ENCODE assay signal across 9 cellular contexts in the genomic region with DNA sequence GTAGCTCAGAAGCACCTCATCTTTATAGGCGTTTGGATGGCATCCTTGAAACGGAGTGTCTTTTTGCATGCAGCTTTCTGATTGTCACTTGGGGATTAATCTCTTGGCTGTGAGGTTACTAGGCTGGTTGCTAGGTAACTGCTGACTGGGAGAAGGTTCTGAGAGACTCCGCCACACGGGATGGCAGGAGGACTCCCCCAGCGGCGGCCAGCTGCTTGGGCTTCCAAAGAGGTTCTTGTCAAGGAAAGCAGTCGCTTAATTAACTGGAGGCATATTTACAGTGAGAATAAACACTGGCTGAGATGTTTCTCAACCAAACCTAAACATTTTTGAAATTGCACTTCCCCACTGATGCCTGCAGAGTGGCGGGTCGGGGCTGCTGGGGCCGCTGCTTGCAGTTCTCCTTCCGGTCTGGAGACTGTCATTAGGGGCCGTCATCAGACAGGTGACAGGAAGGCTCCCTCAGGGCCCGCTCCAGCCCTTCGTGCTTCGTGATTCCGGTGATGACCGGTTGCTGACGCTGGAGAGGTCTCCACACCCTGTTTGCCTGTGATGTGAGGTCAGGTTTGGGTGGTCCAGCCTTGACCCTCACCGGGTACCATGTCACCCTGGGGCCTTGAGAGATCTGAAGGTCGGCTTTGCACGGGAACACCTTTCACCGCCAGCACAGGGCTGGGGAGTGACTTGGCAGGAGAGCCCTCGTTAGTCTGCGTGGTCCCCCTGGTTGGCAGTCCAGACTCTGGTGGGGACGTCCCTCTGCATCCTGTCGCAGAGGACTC. TPM values are rescaled to one million over a fixed set of nuclear protein-coding genes. Genes with fewer than 3 reads are reported as not detected.
DNase-seq lines count a peak whose midpoint lies in the region; ATAC-seq and TF ChIP-seq lines count a peak whose summit lies in the region.
"Had no signal": no experiment of that assay in that cellular context is flagged by ENCODE, and none has a peak within 500 bp of the region (broad histone marks: within the 10 kb centered on the region; RNA-seq: fewer than 3 reads in every experiment).

No MANE protein-coding gene starts in this region.

- H3K9me3 Mint-ChIP-seq in WTC11 (peaks cover 8% of the 10 kb centered on the region), neural progenitor cell (peaks cover 4% of the 10 kb centered on the region)

- H4K20me1 ChIP-seq in neural progenitor cell (ENCODE audit: low read depth), result peaks cover 13% of the 10 kb centered on the region

- H2AFZ ChIP-seq in neural progenitor cell (replicated peaks), result no peak overlapping the region

- peaks cover 9% of the 10 kb centered on the region for H3K4me1 ChIP-seq in neural progenitor cell
- no peaks in the 10 kb centered on the region for H3K4me1 ChIP-seq in heart right ventricle
- no peaks in the 10 kb centered on the region for H3K4me1 ChIP-seq in prostate gland (replicated peaks)

- H3K27ac ChIP-seq in neural progenitor cell, result no peak overlapping the region
- no peak overlapping the region for H3K27ac ChIP-seq in heart right ventricle
- no peak overlapping the region for H3K27ac ChIP-seq in prostate gland

- intact Hi-C loops in heart right ventricle (cut with DNase I) (no loop called here), prostate gland (cut with DNase I) (no loop called here)

- H3K4me3 ChIP-seq in neural progenitor cell, result no peak overlapping the region
- no peak overlapping the region for H3K4me3 ChIP-seq in heart right ventricle
- H3K4me3 ChIP-seq in prostate gland, result no peak overlapping the region

- no peak overlapping the region for H3K4me3 Mint-ChIP-seq in WTC11
- H3K4me3 Mint-ChIP-seq in neural progenitor cell, result peak overlapping the region; percentile 30
- H3K4me3 Mint-ChIP-seq: nephron had no signal

- no peak for TF ChIP-seq CTCF in WTC11 (IDR thresholded peaks at IDR 0.05)
- peak; percentile 43 for TF ChIP-seq CTCF in neural progenitor cell (IDR thresholded peaks at IDR 0.05)
- no peak for TF ChIP-seq CTCF in heart right ventricle (IDR thresholded peaks at IDR 0.05)
- no peak for TF ChIP-seq CTCF in prostate gland (IDR thresholded peaks at IDR 0.05)

- H3K9me3 ChIP-seq in neural progenitor cell (ENCODE audit: low read depth) (no peaks in the 10 kb centered on the region), heart right ventricle (peaks cover 0 to 8% (median 0%) of the 10 kb centered on the region in 11 donors), prostate gland (no peaks in the 10 kb centered on the region)

- DNase-seq in WTC11 (ENCODE audit: low spot score) (peak; percentile 40), neural progenitor cell (ENCODE audit: low spot score) (peak; percentile 91), heart right ventricle (no peak), prostate gland (ENCODE audit: low spot score) (no peak)

- H3K27me3 ChIP-seq in neural progenitor cell (peaks cover 11% of the 10 kb centered on the region), heart right ventricle (peaks cover 0 to 69% (median 28%) of the 10 kb centered on the region in 7 donors), prostate gland (replicated peaks; ENCODE audit: insufficient read depth) (no peaks in the 10 kb centered on the region)

- no peaks in the 10 kb centered on the region for H3F3A ChIP-seq in neural progenitor cell (ENCODE audit: low read depth)

- POLR2A ChIA-PET in WTC11 (lab: Charles Lee), result no interaction called here

- H3K4me1 Mint-ChIP-seq in WTC11 (peaks cover 16% of the 10 kb centered on the region), neural progenitor cell (peaks cover 29% of the 10 kb centered on the region)

- peak overlapping the region; percentile 55 for H3K4me2 ChIP-seq in neural progenitor cell

- TF ChIP-seq POLR2A in prostate gland (IDR thresholded peaks at IDR 0.05), result no peak

- no peak overlapping the region for H3K9ac ChIP-seq in neural progenitor cell

- H3K36me3 ChIP-seq in neural progenitor cell (no peaks in the 10 kb centered on the region), heart right ventricle (no peaks in the 10 kb centered on the region), prostate gland (no peaks in the 10 kb centered on the region)

- H3K27ac Mint-ChIP-seq in WTC11 (no peak overlapping the region), neural progenitor cell (peak overlapping the region; percentile 46)
- H3K27ac Mint-ChIP-seq: nephron had no signal

- H3K36me3 Mint-ChIP-seq in WTC11, result peaks cover 15% of the 10 kb centered on the region
- H3K36me3 Mint-ChIP-seq in neural progenitor cell, result no peaks in the 10 kb centered on the region

- CTCF ChIA-PET in WTC11 (lab: Charles Lee), result interaction anchor here (0.6 to 3.5 kb wide), 7 partner anchors 7 to 68 kb away, joined by 3 to 27 read pairs (median 5); a partner anchor contains a TSS

- 17 to 19% methylated on average over 26 of the region's 26 CpGs for WGBS in heart right ventricle, 2 donors
- WGBS in prostate gland, result 61% methylated on average over 25 of the region's 26 CpGs

- H3K79me2 ChIP-seq in neural progenitor cell (ENCODE audit: low read depth), result no peaks in the 10 kb centered on the region

- ATAC-seq in GM18867 (IDR thresholded peaks at IDR 0.05; ENCODE audit: unreplicated experiment) (peak; percentile 55), HG03060 (IDR thresholded peaks at IDR 0.05; ENCODE audit: low read depth, unreplicated experiment) (peak; percentile 81), WTC11 (peak; percentile 43), HG03108 (IDR thresholded peaks at IDR 0.05; ENCODE audit: unreplicated experiment) (no peak), heart right ventricle (no peak), HG03039 (IDR thresholded peaks at IDR 0.05; ENCODE audit: unreplicated experiment) (no peak)

- H3K27me3 Mint-ChIP-seq in WTC11 (ENCODE audit: low read depth) (no peaks in the 10 kb centered on the region), neural progenitor cell (ENCODE audit: insufficient read depth, low read depth) (peaks cover 23% of the 10 kb centered on the region)

TF ChIP-seq in WTC11, 78 proteins besides CTCF, POLR2A, EP300 and RAD21 (continues in another document):
- TF ChIP-seq, protein P1, sequence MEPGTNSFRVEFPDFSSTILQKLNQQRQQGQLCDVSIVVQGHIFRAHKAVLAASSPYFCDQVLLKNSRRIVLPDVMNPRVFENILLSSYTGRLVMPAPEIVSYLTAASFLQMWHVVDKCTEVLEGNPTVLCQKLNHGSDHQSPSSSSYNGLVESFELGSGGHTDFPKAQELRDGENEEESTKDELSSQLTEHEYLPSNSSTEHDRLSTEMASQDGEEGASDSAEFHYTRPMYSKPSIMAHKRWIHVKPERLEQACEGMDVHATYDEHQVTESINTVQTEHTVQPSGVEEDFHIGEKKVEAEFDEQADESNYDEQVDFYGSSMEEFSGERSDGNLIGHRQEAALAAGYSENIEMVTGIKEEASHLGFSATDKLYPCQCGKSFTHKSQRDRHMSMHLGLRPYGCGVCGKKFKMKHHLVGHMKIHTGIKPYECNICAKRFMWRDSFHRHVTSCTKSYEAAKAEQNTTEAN (CRISPR knock-in tag; IDR thresholded peaks at IDR 0.05), result no peak
- TF ChIP-seq, protein P2, sequence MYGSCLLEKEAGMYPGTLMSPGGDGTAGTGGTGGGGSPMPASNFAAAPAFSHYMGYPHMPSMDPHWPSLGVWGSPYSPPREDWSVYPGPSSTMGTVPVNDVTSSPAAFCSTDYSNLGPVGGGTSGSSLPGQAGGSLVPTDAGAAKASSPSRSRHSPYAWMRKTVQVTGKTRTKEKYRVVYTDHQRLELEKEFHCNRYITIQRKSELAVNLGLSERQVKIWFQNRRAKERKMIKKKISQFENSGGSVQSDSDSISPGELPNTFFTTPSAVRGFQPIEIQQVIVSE (CRISPR knock-in tag; IDR thresholded peaks at IDR 0.05; ENCODE audit: borderline replicate concordance), result no peak
- no peak for TF ChIP-seq ZBTB21 (CRISPR knock-in tag; IDR thresholded peaks at IDR 0.05; ENCODE audit: borderline replicate concordance)
- TF ChIP-seq, protein P3, sequence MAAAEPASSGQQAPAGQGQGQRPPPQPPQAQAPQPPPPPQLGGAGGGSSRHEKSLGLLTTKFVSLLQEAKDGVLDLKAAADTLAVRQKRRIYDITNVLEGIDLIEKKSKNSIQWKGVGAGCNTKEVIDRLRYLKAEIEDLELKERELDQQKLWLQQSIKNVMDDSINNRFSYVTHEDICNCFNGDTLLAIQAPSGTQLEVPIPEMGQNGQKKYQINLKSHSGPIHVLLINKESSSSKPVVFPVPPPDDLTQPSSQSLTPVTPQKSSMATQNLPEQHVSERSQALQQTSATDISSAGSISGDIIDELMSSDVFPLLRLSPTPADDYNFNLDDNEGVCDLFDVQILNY (CRISPR knock-in tag; IDR thresholded peaks at IDR 0.05), result no peak
- TF ChIP-seq, protein P4, sequence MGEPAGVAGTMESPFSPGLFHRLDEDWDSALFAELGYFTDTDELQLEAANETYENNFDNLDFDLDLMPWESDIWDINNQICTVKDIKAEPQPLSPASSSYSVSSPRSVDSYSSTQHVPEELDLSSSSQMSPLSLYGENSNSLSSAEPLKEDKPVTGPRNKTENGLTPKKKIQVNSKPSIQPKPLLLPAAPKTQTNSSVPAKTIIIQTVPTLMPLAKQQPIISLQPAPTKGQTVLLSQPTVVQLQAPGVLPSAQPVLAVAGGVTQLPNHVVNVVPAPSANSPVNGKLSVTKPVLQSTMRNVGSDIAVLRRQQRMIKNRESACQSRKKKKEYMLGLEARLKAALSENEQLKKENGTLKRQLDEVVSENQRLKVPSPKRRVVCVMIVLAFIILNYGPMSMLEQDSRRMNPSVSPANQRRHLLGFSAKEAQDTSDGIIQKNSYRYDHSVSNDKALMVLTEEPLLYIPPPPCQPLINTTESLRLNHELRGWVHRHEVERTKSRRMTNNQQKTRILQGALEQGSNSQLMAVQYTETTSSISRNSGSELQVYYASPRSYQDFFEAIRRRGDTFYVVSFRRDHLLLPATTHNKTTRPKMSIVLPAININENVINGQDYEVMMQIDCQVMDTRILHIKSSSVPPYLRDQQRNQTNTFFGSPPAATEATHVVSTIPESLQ (CRISPR knock-in tag; IDR thresholded peaks at IDR 0.05), result no peak
- TF ChIP-seq, protein P5, sequence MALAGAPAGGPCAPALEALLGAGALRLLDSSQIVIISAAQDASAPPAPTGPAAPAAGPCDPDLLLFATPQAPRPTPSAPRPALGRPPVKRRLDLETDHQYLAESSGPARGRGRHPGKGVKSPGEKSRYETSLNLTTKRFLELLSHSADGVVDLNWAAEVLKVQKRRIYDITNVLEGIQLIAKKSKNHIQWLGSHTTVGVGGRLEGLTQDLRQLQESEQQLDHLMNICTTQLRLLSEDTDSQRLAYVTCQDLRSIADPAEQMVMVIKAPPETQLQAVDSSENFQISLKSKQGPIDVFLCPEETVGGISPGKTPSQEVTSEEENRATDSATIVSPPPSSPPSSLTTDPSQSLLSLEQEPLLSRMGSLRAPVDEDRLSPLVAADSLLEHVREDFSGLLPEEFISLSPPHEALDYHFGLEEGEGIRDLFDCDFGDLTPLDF (CRISPR knock-in tag; IDR thresholded peaks at IDR 0.05), result no peak
- TF ChIP-seq GRHL2 (CRISPR knock-in tag; IDR thresholded peaks at IDR 0.05; ENCODE audit: insufficient replicate concordance, severe bottlenecking), result no peak

RNA-seq across cellular contexts. Expression of a gene that starts 9.1 kb away (rescaled TPM):
- total RNA-seq in WTC11 (2021) (20.3 to 24.2 TPM (median 22.3 TPM) in 3 replicates), neural progenitor cell (ENCODE audit: low replicate concordance) (17.9 and 41.6 TPM in 2 replicates), heart right ventricle (10 to 100 TPM in 1 of 10 donors, 1 to 10 TPM in 9; 1.4 to 10.5 (median 4.1) TPM), prostate gland (10 to 100 TPM; 17.1 to 88.8 TPM)
- polyA plus RNA-seq in heart right ventricle, result 1 to 10 TPM; 1.5 to 1.6 TPM

Comparison
In these comparisons a context has a peak if more than half of its experiments do, and no peak if none do; other contexts are left out.
1. ATAC-seq: peak in GM18867 (single experiment), HG03060 (single experiment) and WTC11 (single experiment); none in HG03108 (single experiment), heart right ventricle (0 of 8) and HG03039 (single experiment).
2. DNase-seq: peak in WTC11 (single experiment) and neural progenitor cell (single experiment); none in heart right ventricle (0 of 2) and prostate gland (single experiment).